Comparison of ENCODE assay signal across 16 cellular contexts in the genomic region with DNA sequence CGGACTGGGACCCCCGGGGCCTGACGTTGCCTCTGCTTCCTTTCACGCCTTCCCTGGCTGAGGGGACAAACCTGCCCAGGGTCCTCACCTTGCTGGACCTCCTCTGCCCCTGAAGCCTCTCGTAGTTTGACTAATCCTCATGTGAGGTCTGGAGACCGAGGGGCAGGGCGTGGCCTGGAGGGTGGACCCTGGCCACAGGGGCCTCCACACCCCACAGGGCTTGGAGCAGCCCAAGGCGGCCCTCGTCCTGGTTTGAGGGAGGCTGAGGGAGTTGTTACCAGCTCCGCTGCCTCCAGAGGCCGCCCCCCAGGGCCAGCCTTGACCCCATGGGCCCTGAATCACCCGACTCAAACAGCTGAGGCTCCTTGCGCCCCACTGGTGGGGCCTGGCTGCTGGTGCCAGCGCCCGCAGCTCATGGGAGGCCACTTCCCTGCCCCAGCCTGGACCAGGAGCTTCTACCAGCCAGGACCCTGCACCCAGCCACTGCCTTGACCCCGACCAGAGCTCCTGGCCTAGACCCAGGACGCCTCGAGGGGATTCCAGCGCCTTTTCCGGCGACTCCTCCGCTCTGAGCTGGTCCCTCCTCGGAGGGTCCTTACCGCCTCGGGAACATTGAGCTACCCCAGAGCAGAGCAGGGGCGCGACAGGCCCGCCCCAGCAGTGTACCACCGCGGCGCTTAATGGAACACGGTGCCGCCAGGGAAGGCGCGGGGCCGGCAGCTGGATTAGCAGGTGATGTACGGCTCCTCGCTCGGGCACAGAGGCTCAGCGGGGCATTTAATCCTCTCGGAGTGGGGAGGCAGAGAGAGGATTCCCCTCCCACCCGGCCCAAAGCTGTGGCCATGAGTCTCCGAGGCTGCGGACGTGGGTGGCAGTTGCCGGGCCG. TPM values are rescaled to one million over a fixed set of nuclear protein-coding genes. Genes with fewer than 3 reads are reported as not detected.
A peak's percentile ranks its signal among the peaks of the same experiment; 100 is the strongest.
DNase-seq lines count a peak whose midpoint lies in the region; ATAC-seq and TF ChIP-seq lines count a peak whose summit lies in the region.
"Had no signal": no experiment of that assay in that cellular context is flagged by ENCODE, and none has a peak within 500 bp of the region (broad histone marks: within the 10 kb centered on the region; RNA-seq: fewer than 3 reads in every experiment).

No MANE protein-coding gene starts in this region.

- no peak overlapping the region for H3K4me3 ChIP-seq in retinal pigment epithelial cell (ENCODE audit: low read length)
- H3K4me3 ChIP-seq: A549, left lung, prostate gland had no signal

- no peak for ATAC-seq in GM21529 (IDR thresholded peaks at IDR 0.05; ENCODE audit: unreplicated experiment)
- ATAC-seq: A549; activated CD4-positive, CD25-positive, alpha-beta regulatory T cell treated with anti-CD3 and anti-CD28 coated beads, Interleukin-2, amount 50 U/mL, for 24 hours; left lung had no signal

- no peak for TF ChIP-seq CTCF in retinal pigment epithelial cell (conservative IDR thresholded peaks at IDR 0.05; ENCODE audit: low read depth, low read length)

- peak; percentile 66 for DNase-seq in NCI-H2171 treated with DMSO at 0.1 percent for 48 hours (lab: John Stamatoyannopoulos, UW)
- DNase-seq in NCI-H2171 (lab: John Stamatoyannopoulos, UW), result no peak
- peak; percentile 77 for DNase-seq in NCI-H2107 (lab: John Stamatoyannopoulos, UW)
- DNase-seq in SK-N-DZ (ENCODE audit: low spot score), result peak; percentile 74
- DNase-seq in retinal pigment epithelial cell (ENCODE audit: low read depth), result peak; percentile 52
- DNase-seq in cortex of kidney (lab: John Stamatoyannopoulos, UW), result no peak
- no peak for DNase-seq in LoVo (ENCODE audit: low spot score)
- DNase-seq: activated naive CD4-positive, alpha-beta T cell; effector CD4-positive, alpha-beta T cell; HFFc6; NCI-H2029 treated with DMSO at 0.1 percent for 48 hours had no signal

RNA-seq across cellular contexts. Expression of gene GSE1, which starts 37.1 kb away (rescaled TPM):
- 51.5 and 62.6 TPM in 2 replicates for polyA plus RNA-seq in SK-N-DZ (2014; cell fraction: cytosol; rRNA removed)
- 114 and 225 TPM in 2 replicates for polyA plus RNA-seq in SK-N-DZ (2014; cell fraction: nucleus; rRNA removed)

RNA-seq across cellular contexts. Expression of gene GINS2, which starts 38.5 kb away (rescaled TPM):
- 102 and 106 TPM in 2 replicates for polyA plus RNA-seq in SK-N-DZ (2014; cell fraction: cytosol; rRNA removed)
- 64.7 and 66.3 TPM in 2 replicates for polyA plus RNA-seq in SK-N-DZ (2014; cell fraction: nucleus; rRNA removed)

Comparison
In these comparisons a context has a peak if more than half of its experiments do, and no peak if none do; other contexts are left out.
1. DNase-seq: peak in NCI-H2171 treated with DMSO at 0.1 percent for 48 hours (single experiment), NCI-H2107 (single experiment), SK-N-DZ (single experiment) and retinal pigment epithelial cell (single experiment); none in NCI-H2171 (single experiment), cortex of kidney (single experiment) and LoVo (single experiment).